Comparison of ENCODE assay signal across 1 cellular context in the genomic region with DNA sequence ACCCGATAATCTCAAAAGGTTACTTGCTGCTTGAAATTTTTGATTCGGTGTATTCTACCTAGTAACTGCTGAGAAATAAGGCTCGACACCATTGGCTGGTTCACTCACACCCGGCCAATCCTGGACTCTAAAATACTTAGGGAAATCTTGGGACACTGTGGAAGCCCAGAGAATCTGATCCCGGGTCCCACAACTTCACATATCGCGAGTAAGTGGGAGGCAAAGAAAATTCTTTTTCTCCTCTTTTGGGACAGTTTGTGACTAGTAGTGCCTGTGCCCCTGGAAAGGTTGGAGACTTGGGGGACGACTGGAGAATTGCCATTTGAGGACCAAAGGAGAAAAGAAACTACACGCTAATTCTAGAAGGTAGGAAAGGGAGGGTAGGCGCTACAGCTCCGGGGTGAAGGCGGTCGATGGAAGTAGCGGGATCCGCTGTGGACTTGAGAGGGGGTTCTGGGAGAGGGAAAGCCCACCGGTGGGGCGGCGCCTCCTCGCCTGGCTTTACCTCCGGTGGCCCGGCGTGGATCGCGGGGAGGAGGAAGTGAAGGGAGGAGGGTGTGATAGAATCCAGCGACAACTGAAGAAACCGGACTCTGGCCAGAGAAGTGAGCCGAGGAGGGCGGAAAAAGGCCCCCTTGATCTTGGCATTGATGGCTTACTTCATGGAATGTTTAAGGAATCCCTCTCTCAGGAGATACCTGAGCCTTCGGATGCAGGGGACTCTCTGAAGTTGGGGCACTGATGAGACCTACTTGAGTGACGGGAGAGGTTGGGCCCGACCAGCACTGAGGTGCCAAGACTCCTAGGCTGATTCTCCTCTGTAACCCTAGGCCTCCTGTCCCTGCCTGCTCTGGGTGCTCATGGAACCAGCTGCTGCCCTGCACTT.
TF ChIP-seq lines count a peak whose summit lies in the region.

No MANE protein-coding gene starts in this region.

TF ChIP-seq in HepG2, 621 proteins besides CTCF, POLR2A, EP300 and RAD21 (continued from another document):
- 0 out of 2 replicates have a peak, but pooled peaks have one; percentile 27 for TF ChIP-seq ZSCAN9 (CRISPR knock-in tag; IDR thresholded peaks at IDR 0.05; ENCODE audit: borderline replicate concordance)
